Comparison of ENCODE assay signal across 1 cellular context in genomic region chr12:130770413-130771028, GRCh38.
TF ChIP-seq lines count a peak whose summit lies in the region.

No MANE protein-coding gene starts in this region.

TF ChIP-seq in H1, 55 proteins besides CTCF, POLR2A, EP300 and RAD21:
- no peak for TF ChIP-seq MAFK (IDR thresholded peaks at IDR 0.05; ENCODE audit: low read depth, low read length)
